18 cellular contexts compared by ENCODE assay signal in the genomic region with DNA sequence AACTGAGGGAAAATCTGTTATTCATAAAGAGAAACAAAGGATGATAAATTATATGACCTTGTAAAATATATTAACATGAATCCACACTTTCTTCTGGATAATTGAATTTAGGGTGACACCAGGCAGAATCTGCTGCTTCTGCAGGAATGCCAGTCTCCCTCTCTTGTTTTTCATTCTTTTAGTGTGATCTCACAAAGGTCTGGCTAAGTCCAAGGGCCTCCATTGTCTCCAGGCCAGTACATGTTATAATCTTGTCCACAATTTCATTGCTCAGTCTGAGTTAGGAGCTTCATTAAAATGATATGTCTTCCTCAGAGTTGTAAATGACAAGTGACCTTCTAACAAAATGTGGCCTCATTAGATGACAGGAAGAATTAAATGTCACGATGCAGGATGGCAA.
"Had no signal": no experiment of that assay in that cellular context is flagged by ENCODE, and none has a peak within 500 bp of the region (broad histone marks: within the 10 kb centered on the region; RNA-seq: fewer than 3 reads in every experiment).

No MANE protein-coding gene starts in this region.

- ATAC-seq: activated T-cell treated with anti-CD3 and anti-CD28 coated beads, Interleukin-2, amount 50 U/mL, for 4 hours had no signal

- H3K27me3 ChIP-seq: brain microvascular endothelial cell, cardiac muscle cell had no signal

- H3K4me3 ChIP-seq: cardiac muscle cell had no signal

- H3K27ac ChIP-seq: brain microvascular endothelial cell, cardiac muscle cell, VCaP had no signal

- H3K36me3 ChIP-seq: brain microvascular endothelial cell, cardiac muscle cell had no signal

- DNase-seq: activated CD4-positive, alpha-beta memory T cell treated with anti-CD3 and anti-CD28 coated beads for 36 hours; activated CD4-positive, alpha-beta T cell treated with anti-CD3 and anti-CD28 coated beads, Interleukin-2, amount 10 ng/mL, durations not matched to agents 7 days and 5 days; activated CD4-positive, CD25-positive, alpha-beta regulatory T cell; activated CD8-positive, alpha-beta memory T cell treated with anti-CD3 and anti-CD28 coated beads for 24 hours; activated gamma-delta T cell; activated naive CD4-positive, alpha-beta T cell treated with anti-CD3 and anti-CD28 coated beads for 36 hours; activated T-cell treated with anti-CD3 and anti-CD28 coated beads, Interleukin-2, amount 50 U/mL, for 4 hours; brain microvascular endothelial cell; Kasumi-1; KBM-7; NCI-H1436 treated with DMSO at 0.1 percent for 48 hours; NCI-H187; NCI-H2081; NCI-H524; SHP77 treated with DMSO at 0.1 percent for 48 hours; T-helper 1 cell had no signal
